In genomic region chr5:103258368-103258956, GRCh38 we compare ENCODE assay signal across 8 cellular contexts. TPM values are rescaled to one million over a fixed set of nuclear protein-coding genes. Genes with fewer than 3 reads are reported as not detected.
DNase-seq lines count a peak whose midpoint lies in the region; ATAC-seq and TF ChIP-seq lines count a peak whose summit lies in the region.

Gene MACIR (plus strand): TSS chr5:103258763. CDS start chr5:103275920, 17,157 bp downstream.

- in situ Hi-C loops in mammary epithelial cell (cut with MboI; ENCODE audit: low sequenced_read_pairs in 2 of 2) = no loop called here

- intact Hi-C loops in mammary epithelial cell (cut with micrococcal nuclease) = loop anchor here (1.0 kb wide), 1 partner anchor 19 kb away; no protein-coding TSS in a partner anchor

- peak within 1 kb of the TSS; percentile 76 for H3K27ac ChIP-seq in WERI-Rb-1
- peak within 1 kb of the TSS; percentile 35 for H3K27ac ChIP-seq in mammary epithelial cell (ENCODE audit: insufficient read depth, low read depth, low read length)
- no peak within 1 kb of the TSS for H3K27ac ChIP-seq in iPS-18a (ENCODE audit: low read length)

- CTCF ChIA-PET in AG04449 (lab: Yijun Ruan, JAX) = interaction anchor here (1.0 to 10.6 kb wide), 7 partner anchors 10 to 261 kb away, joined by 3 to 128 read pairs (median 3); no protein-coding TSS in a partner anchor
- CTCF ChIA-PET in mammary epithelial cell (lab: Charles Lee; ENCODE audit: low non-redundant PET) = interaction anchor here (0.5 to 0.6 kb wide), 2 partner anchors 221 to 697 kb away, joined by 4 to 11 read pairs; no protein-coding TSS in a partner anchor

- peak within 1 kb of the TSS; percentile 97 for H2AFZ ChIP-seq in mammary epithelial cell (ENCODE audit: low read depth, low read length)

- H3K4me1 ChIP-seq in mammary epithelial cell (ENCODE audit: insufficient read depth, low read length) = peaks cover 5% of the 10 kb centered on the region
- peaks cover 11% of the 10 kb centered on the region for H3K4me1 ChIP-seq in iPS-18a (ENCODE audit: control insufficient read depth, low read depth, low read length)
- H3K4me1 ChIP-seq in skeletal muscle satellite cell (ENCODE audit: control insufficient read depth, insufficient read depth, low read length) = peaks cover 21% of the 10 kb centered on the region

- H3K27me3 ChIP-seq in WERI-Rb-1 (ENCODE audit: insufficient read depth, low read depth, severe bottlenecking) (no peaks in the 10 kb centered on the region), mammary epithelial cell (ENCODE audit: insufficient read depth, low read length) (no peaks in the 10 kb centered on the region), iPS-18a (ENCODE audit: control insufficient read depth, insufficient read depth, low read length) (no peaks in the 10 kb centered on the region), skeletal muscle satellite cell (ENCODE audit: control insufficient read depth, insufficient read depth, low read length) (no peaks in the 10 kb centered on the region)

- H3K36me3 ChIP-seq in WERI-Rb-1 = no peaks in the 10 kb centered on the region
- no peaks in the 10 kb centered on the region for H3K36me3 ChIP-seq in mammary epithelial cell (ENCODE audit: insufficient read depth, low read length)
- no peaks in the 10 kb centered on the region for H3K36me3 ChIP-seq in iPS-18a (ENCODE audit: control insufficient read depth, low read depth, low read length)
- H3K36me3 ChIP-seq in skeletal muscle satellite cell (ENCODE audit: insufficient read depth, low read length) = no peaks in the 10 kb centered on the region

- dilution Hi-C loops in mammary epithelial cell (cut with HindIII; ENCODE audit: low sequenced_read_pairs) = no loop called here

- H3K9me3 ChIP-seq in WERI-Rb-1 (ENCODE audit: severe bottlenecking) = no peaks in the 10 kb centered on the region
- no peaks in the 10 kb centered on the region for H3K9me3 ChIP-seq in mammary epithelial cell (replicated peaks; ENCODE audit: insufficient read depth, low read length)
- H3K9me3 ChIP-seq in iPS-18a (ENCODE audit: control insufficient read depth, low read depth, low read length) = no peaks in the 10 kb centered on the region
- no peaks in the 10 kb centered on the region for H3K9me3 ChIP-seq in skeletal muscle satellite cell (replicated peaks; ENCODE audit: low read length)

- WGBS in mammary epithelial cell (ENCODE audit: low coverage, missing lambda C conversion rate) = 0% methylated on average over 3 of the region's 45 CpGs

- BruUV-seq in mammary epithelial cell (replicated peaks; lab: Mats Ljungman, UMichigan) = no TSS peak

- ATAC-seq in GM18873 (IDR thresholded peaks at IDR 0.05; ENCODE audit: low FRiP score, unreplicated experiment) (peak; percentile 61), HG03135 (IDR thresholded peaks at IDR 0.05; ENCODE audit: unreplicated experiment) (peak; percentile 89)

- DNase-seq in AG04449 (ENCODE audit: low read depth, low spot score) (peak; percentile 89), NCI-H2196 treated with DMSO at 0.1 percent for 48 hours (lab: John Stamatoyannopoulos, UW; ENCODE audit: unreplicated experiment) (peak; percentile 91), WERI-Rb-1 (peak; percentile 98), mammary epithelial cell (peak; percentile 98)

- H4K20me1 ChIP-seq in mammary epithelial cell (ENCODE audit: insufficient read depth, low read length) = no peaks in the 10 kb centered on the region

- no peak for TF ChIP-seq CTCF in AG04449 (IDR thresholded peaks at IDR 0.05; ENCODE audit: insufficient read depth, low read length, missing control alignments)
- TF ChIP-seq CTCF in WERI-Rb-1 (IDR thresholded peaks at IDR 0.05; ENCODE audit: low read depth, low read length) = no peak
- TF ChIP-seq CTCF in mammary epithelial cell (conservative IDR thresholded peaks at IDR 0.05 in 1 of 2, IDR thresholded peaks at IDR 0.05 in 1 of 2; ENCODE audit: extremely low read depth in 1 of 2, insufficient read depth in 1 of 2, low read depth in 1 of 2, low read length in 2 of 2) = no peak

- POLR2A ChIA-PET in AG04449 (lab: Yijun Ruan, JAX) = interaction anchor here (0.7 to 2.1 kb wide), 14 partner anchors 11 to 216 kb away, joined by 3 to 15 read pairs (median 4); no protein-coding TSS in a partner anchor

- peak within 1 kb of the TSS; percentile 68 for H3K9ac ChIP-seq in mammary epithelial cell (ENCODE audit: insufficient read depth, low read length)
- H3K9ac ChIP-seq in iPS-18a (ENCODE audit: low read length) = peak within 1 kb of the TSS; percentile 66
- peak within 1 kb of the TSS; percentile 95 for H3K9ac ChIP-seq in skeletal muscle satellite cell (ENCODE audit: low read depth, low read length)

- H3K4me2 ChIP-seq in mammary epithelial cell (ENCODE audit: insufficient read depth, low read depth, low read length) (peak within 1 kb of the TSS; percentile 91), skeletal muscle satellite cell (ENCODE audit: low read length) (peak within 1 kb of the TSS; percentile 84)

- H3K79me2 ChIP-seq in mammary epithelial cell (ENCODE audit: insufficient read depth, low read length) = peaks cover 38% of the 10 kb centered on the region

- peak within 1 kb of the TSS; percentile 92 for H3K4me3 ChIP-seq in AG04449 (ENCODE audit: low read depth, low read length)
- H3K4me3 ChIP-seq in WERI-Rb-1 (ENCODE audit: low read depth, low read length) = peak within 1 kb of the TSS; percentile 76
- H3K4me3 ChIP-seq in mammary epithelial cell (replicated peaks in 1 of 3; ENCODE audit: insufficient read depth in 1 of 3, low read depth in 2 of 3, low read length in 3 of 3) = peak within 1 kb of the TSS; percentile 86 to 88 (median 88)
- H3K4me3 ChIP-seq in iPS-18a (ENCODE audit: low read length) = peak within 1 kb of the TSS; percentile 87
- H3K4me3 ChIP-seq in skeletal muscle satellite cell (ENCODE audit: low read length) = peak within 1 kb of the TSS; percentile 100

RNA-seq across cellular contexts. Expression of gene MACIR, which starts in this region (rescaled TPM):
- 1 to 10 TPM; 7.2 to 7.5 TPM for total RNA-seq in mammary epithelial cell
- polyA plus RNA-seq in mammary epithelial cell = 6.6 TPM
- polyA minus RNA-seq in mammary epithelial cell = 10.3 TPM
- total RNA-seq in skeletal muscle satellite cell (2012; rRNA removed) = 7.1 and 8.7 TPM in 2 replicates
